8 cellular contexts compared by ENCODE assay signal in genomic region chr19:19515764-19516519, GRCh38. TPM values are rescaled to one million over a fixed set of nuclear protein-coding genes. Genes with fewer than 3 reads are reported as not detected.
DNase-seq lines count a peak whose midpoint lies in the region; ATAC-seq, FAIRE-seq and TF ChIP-seq lines count a peak whose summit lies in the region.

TSS of gene NDUFA13 (plus strand) at chr19:19516225. CDS start at chr19:19516239, 14 bp downstream.

- FAIRE-seq in GM18507 (lab: Jason Lieb, UNC) (peak; percentile 93), astrocyte (lab: Jason Lieb, UNC) (no peak)

- peak within 1 kb of the TSS; percentile 93 for H3K4me2 ChIP-seq in astrocyte (ENCODE audit: low read length)

- peaks cover 10% of the 10 kb centered on the region for H3K36me3 Mint-ChIP-seq in astrocyte (ENCODE audit: low read depth, unreplicated experiment)

- intact Hi-C loops in aorta (cut with DNase I) = no loop called here

- H3K27ac ChIP-seq in astrocyte (ENCODE audit: low read depth, low read length) (peak within 1 kb of the TSS; percentile 57), aorta (ENCODE audit: low read depth in 1 of 2, low read length in 2 of 2) (peak within 1 kb of the TSS in 1 of 2 donors; percentile 81)

- peaks cover 16% of the 10 kb centered on the region for H4K20me1 ChIP-seq in astrocyte (ENCODE audit: insufficient read depth, low read length)

- peak within 1 kb of the TSS; percentile 96 for H2AFZ ChIP-seq in astrocyte (ENCODE audit: low read depth, low read length)

- H3K79me2 ChIP-seq in astrocyte (ENCODE audit: insufficient read depth, low read length) = peaks cover 42% of the 10 kb centered on the region

- peak; percentile 91 for ATAC-seq in HG02981 (IDR thresholded peaks at IDR 0.05; ENCODE audit: unreplicated experiment)
- ATAC-seq in aorta (ENCODE audit: low FRiP score) = peak; percentile 95

- peak within 1 kb of the TSS; percentile 93 for H3K4me3 Mint-ChIP-seq in astrocyte (ENCODE audit: unreplicated experiment)

- no peak for TF ChIP-seq CTCF in astrocyte (IDR thresholded peaks at IDR 0.05; ENCODE audit: insufficient read depth, low read depth, low read length)

- peaks cover 3% of the 10 kb centered on the region for H3K9me3 Mint-ChIP-seq in astrocyte (ENCODE audit: unreplicated experiment)

- H3K36me3 ChIP-seq in astrocyte (ENCODE audit: insufficient read depth, low read length) (peaks cover 7% of the 10 kb centered on the region), aorta (ENCODE audit: control insufficient read depth in 1 of 2, insufficient read depth in 2 of 2, low read length in 1 of 2) (peaks cover 2 to 3% of the 10 kb centered on the region in 2 donors)

- DNase-seq in GM18507 (ENCODE audit: extremely low spot score, insufficient read length, low read depth) = peak; percentile 93
- peak; percentile 58 for DNase-seq in NCI-H2029 treated with DMSO at 0.1 percent for 48 hours (lab: John Stamatoyannopoulos, UW)
- DNase-seq in T-helper 22 cell (ENCODE audit: low read depth) = peak; percentile 81
- peak; percentile 80 for DNase-seq in astrocyte (ENCODE audit: low read depth)
- peak; percentile 72 to 89 for DNase-seq in hippocampal formation (lab: John Stamatoyannopoulos, UW)
- peak; percentile 77 for DNase-seq in renal cortical epithelial cell (ENCODE audit: low read depth)
- DNase-seq in aorta = peak; percentile 94 to 97

- H3K27me3 Mint-ChIP-seq in astrocyte (ENCODE audit: low read depth, unreplicated experiment) = no peaks in the 10 kb centered on the region

- 3 to 4% methylated on average over 57 of the region's 57 CpGs for WGBS in aorta, 2 donors

- H3K9ac ChIP-seq in astrocyte (ENCODE audit: low read length) = peak within 1 kb of the TSS; percentile 86

- H3K27ac Mint-ChIP-seq in astrocyte (ENCODE audit: unreplicated experiment) = peak within 1 kb of the TSS; percentile 87

- peaks cover 5% of the 10 kb centered on the region for H3K4me1 ChIP-seq in astrocyte (ENCODE audit: insufficient read depth, low read length)
- H3K4me1 ChIP-seq in aorta (ENCODE audit: control insufficient read depth in 1 of 2, insufficient read depth in 2 of 2, low read length in 2 of 2) = no peaks in the 10 kb centered on the region

- H3K4me1 Mint-ChIP-seq in astrocyte (ENCODE audit: low read depth, unreplicated experiment) = no peaks in the 10 kb centered on the region

- H3K4me3 ChIP-seq in astrocyte (ENCODE audit: insufficient read depth, low read depth, low read length) (peak within 1 kb of the TSS; percentile 95), aorta (ENCODE audit: low read length in 2 of 2) (peak within 1 kb of the TSS; percentile 72 to 85)

- H3K9me3 ChIP-seq in astrocyte (ENCODE audit: insufficient read depth, low read depth, low read length) (peaks cover 11% of the 10 kb centered on the region), aorta (ENCODE audit: control insufficient read depth, low read length) (no peaks in the 10 kb centered on the region)

- H3K27me3 ChIP-seq in astrocyte (ENCODE audit: insufficient read depth, low read length) = no peaks in the 10 kb centered on the region
- H3K27me3 ChIP-seq in aorta (ENCODE audit: control insufficient read depth in 1 of 2, insufficient read depth in 2 of 2, low read length in 1 of 2) = no peaks in the 10 kb centered on the region

RNA-seq across cellular contexts. Expression of gene NDUFA13, which starts in this region (rescaled TPM):
- total RNA-seq in astrocyte (311 and 347 TPM in 2 replicates), renal cortical epithelial cell (147 and 201 TPM in 2 replicates), aorta (100 to 1,000 TPM; 183 to 208 TPM)
- polyA plus RNA-seq in aorta = 100 to 1,000 TPM; 249 to 307 TPM
